ENCODE assay signal across 9 cellular contexts in genomic region chr1:108214641-108215465, GRCh38. TPM values are rescaled to one million over a fixed set of nuclear protein-coding genes. Genes with fewer than 3 reads are reported as not detected.
DNase-seq lines count a peak whose midpoint lies in the region; ATAC-seq, FAIRE-seq and TF ChIP-seq lines count a peak whose summit lies in the region.
"Not testable (repeated sequence)": the region's sequence is repeated elsewhere in the genome, so short reads cannot be mapped to it uniquely, and the experiment has no call there.
"Had no signal": no experiment of that assay in that cellular context is flagged by ENCODE, and none has a peak within 500 bp of the region (broad histone marks: within the 10 kb centered on the region; RNA-seq: fewer than 3 reads in every experiment).

No MANE protein-coding gene starts in this region.

- H3K27ac Mint-ChIP-seq in naive thymus-derived CD8-positive, alpha-beta T cell, result not testable (repeated sequence)

- TF ChIP-seq RAD21 in A549 (conservative IDR thresholded peaks at IDR 0.05 in 1 of 2, IDR thresholded peaks at IDR 0.05 in 1 of 2), result peak; percentile 61 to 64

- not testable (repeated sequence) for H4K20me1 ChIP-seq in PC-3 (ENCODE audit: low read length)

- not testable (repeated sequence) for H3K36me3 Mint-ChIP-seq in naive thymus-derived CD8-positive, alpha-beta T cell

- H3K4me1 ChIP-seq in A549 (peaks cover 12% of the 10 kb centered on the region), PC-3 (ENCODE audit: insufficient read depth, low read length) (peaks cover 23% of the 10 kb centered on the region)
- not testable (repeated sequence) for H3K4me1 ChIP-seq in HEK293 (ENCODE audit: control insufficient read depth, insufficient read depth, low read length)

- H3K27me3 Mint-ChIP-seq in naive thymus-derived CD8-positive, alpha-beta T cell, result peaks cover 3 to 32% (median 12%) of the 10 kb centered on the region in 5 donors

- TF ChIP-seq POLR2A in A549 (IDR thresholded peaks at IDR 0.05; ENCODE audit: low read length), result not testable (repeated sequence)

- H2AFZ ChIP-seq in PC-3 (ENCODE audit: low read length), result not testable (repeated sequence)

- H3K4me3 Mint-ChIP-seq in naive thymus-derived CD8-positive, alpha-beta T cell, result not testable (repeated sequence)

- not testable (repeated sequence) for H3K4me1 Mint-ChIP-seq in naive thymus-derived CD8-positive, alpha-beta T cell

- H3K9me2 ChIP-seq in PC-3 (replicated peaks; ENCODE audit: low read length), result not testable (repeated sequence)

- H3K9me3 ChIP-seq in A549; HEK293 (ENCODE audit: control insufficient read depth, insufficient read depth, low read depth, low read length); PC-3 (ENCODE audit: low read length): not testable (repeated sequence)

- POLR2A ChIA-PET in A549 (lab: Yijun Ruan, JAX); HEK293 (lab: Yijun Ruan, JAX); PC-3 (lab: Charles Lee; ENCODE audit: unreplicated experiment): not testable (repeated sequence)
- POLR2A ChIA-PET in naive thymus-derived CD8-positive, alpha-beta T cell (lab: Charles Lee), result interaction anchor here (0.7 kb wide), 1 partner anchor 429 kb away, joined by 3 read pairs; no protein-coding TSS in a partner anchor

- intact Hi-C loops in PC-3 (cut with micrococcal nuclease), result not testable (repeated sequence)

- not testable (repeated sequence) for TF ChIP-seq EP300 in A549 (IDR thresholded peaks at IDR 0.05)

- not testable (repeated sequence) for H3F3A ChIP-seq in PC-3 (ENCODE audit: low read length, unreplicated experiment)

- CTCF ChIA-PET in A549 (lab: Yijun Ruan, JAX) (interaction anchor here (0.6 to 1.4 kb wide), 2 partner anchors 14 to 104 kb away, joined by 4 read pairs; partner anchors contain the start of gene SLC25A24), HEK293 (lab: Yijun Ruan, JAX) (interaction anchor here (0.7 to 1.2 kb wide), 2 partner anchors 346 to 429 kb away, joined by 3 to 8 read pairs; no protein-coding TSS in a partner anchor), PC-3 (lab: Charles Lee) (interaction anchor here (0.6 kb wide), 1 partner anchor 101 kb away, joined by 3 read pairs; no protein-coding TSS in a partner anchor)

- not testable (repeated sequence) for BruUV-seq in PC-3 (replicated peaks; lab: Mats Ljungman, UMichigan)

- H3K27me3 ChIP-seq in PC-3 (ENCODE audit: low read length), result not testable (repeated sequence)

- FAIRE-seq in A549 (lab: Jason Lieb, UNC), result peak; percentile 70

- not testable (repeated sequence) for H3K79me2 ChIP-seq in PC-3 (ENCODE audit: low read length)

- 3% methylated on average over 5 of the region's 5 CpGs for WGBS in A549 (ENCODE audit: missing lambda C conversion rate)

- not testable (repeated sequence) for H3K9me3 Mint-ChIP-seq in naive thymus-derived CD8-positive, alpha-beta T cell

- peak; percentile 59 for TF ChIP-seq CTCF in A549 (IDR thresholded peaks at IDR 0.05)
- TF ChIP-seq CTCF in GM10266 (IDR thresholded peaks at IDR 0.05; ENCODE audit: control insufficient read depth, insufficient read depth, low read depth, missing control alignments), result peak; percentile 56
- TF ChIP-seq CTCF in HEK293 (tag by site-specific recombination; IDR thresholded peaks at IDR 0.05), result 0 out of 2 replicates have a peak, but pooled peaks have one; percentile 15
- TF ChIP-seq CTCF in PC-3 (conservative IDR thresholded peaks at IDR 0.05; ENCODE audit: low read depth, low read length), result peak; percentile 66
- TF ChIP-seq CTCF in astrocyte of the cerebellum (IDR thresholded peaks at IDR 0.05; ENCODE audit: low read depth, low read length, missing control alignments), result peak; percentile 43
- peak; percentile 26 for TF ChIP-seq CTCF in foreskin fibroblast (IDR thresholded peaks at IDR 0.05; ENCODE audit: low read depth, low read length)

- H3K4me2 ChIP-seq in A549 (peak overlapping the region; percentile 48; the same call in 2 of the 3 replicates), PC-3 (ENCODE audit: low read length) (peak overlapping the region; percentile 69)

- DNase-seq in A549 (ENCODE audit: low read depth in 1 of 2, low spot score in 1 of 2) (peak in 1 of 2 experiments; percentile 16), NAMALWA (ENCODE audit: low spot score) (peak; percentile 37), PC-3 (peak; percentile 69)
- DNase-seq in GM10266 (ENCODE audit: extremely low spot score); astrocyte of the cerebellum (ENCODE audit: low read depth); foreskin fibroblast: not testable (repeated sequence)
- peak in 3 of 10 donors; percentile 32 to 41 (median 38) for DNase-seq in naive thymus-derived CD8-positive, alpha-beta T cell

- H3K9ac ChIP-seq in PC-3 (ENCODE audit: low read length), result peak overlapping the region; percentile 53

- H3K4me3 ChIP-seq in A549; HEK293 (ENCODE audit: low read depth, low read length); PC-3 (ENCODE audit: low read length); astrocyte of the cerebellum (ENCODE audit: low read depth, low read length); foreskin fibroblast (ENCODE audit: low read depth in 1 of 2, low read length in 2 of 2): not testable (repeated sequence)

- in situ Hi-C loops in astrocyte of the cerebellum (cut with HindIII; ENCODE audit: low sequenced_read_pairs), result not testable (repeated sequence)

- ATAC-seq in A549, result peak in 1 of 2 experiments; percentile 57; a peak in 3 of 6 replicates
- ATAC-seq in PC-3, result peak; percentile 42
- peak; percentile 73 for ATAC-seq in naive thymus-derived CD8-positive, alpha-beta T cell

- H3K36me3 ChIP-seq in HEK293 (ENCODE audit: control insufficient read depth in 2 of 2, insufficient read depth in 1 of 2, low read length in 2 of 2); PC-3 (ENCODE audit: low read depth, low read length): not testable (repeated sequence)

- H3K27ac ChIP-seq in A549; HEK293 (ENCODE audit: extremely low read depth, low read depth, low read length): not testable (repeated sequence)
- H3K27ac ChIP-seq in PC-3 (ENCODE audit: low read length), result peak overlapping the region; percentile 79

TF ChIP-seq in A549, 52 proteins besides CTCF, POLR2A, EP300 and RAD21:
- TF ChIP-seq SMC3 (IDR thresholded peaks at IDR 0.05), result peak; percentile 42; the same call in 2 of the 3 replicates

TF ChIP-seq in HEK293, 187 proteins besides CTCF, POLR2A, EP300 and RAD21:
- peak; percentile 61 for TF ChIP-seq PRDM1 (tag by site-specific recombination; IDR thresholded peaks at IDR 0.05)
- peak; percentile 71 for TF ChIP-seq ZNF654 (tag by site-specific recombination; IDR thresholded peaks at IDR 0.05; ENCODE audit: low read depth)

RNA-seq across cellular contexts. Expression of gene SLC25A24, which starts 14.7 kb away (rescaled TPM):
- polyA plus RNA-seq in A549 (2011; rRNA removed) (34.2 and 45.6 TPM in 2 replicates), A549 (2017; fragmentation: RNase III; extraction: RNeasy Plus Mini Kit Qiagen cat#74134 plus additional on column Dnase treatment) (24.1 to 25.5 TPM (median 25.3 TPM) in 3 replicates)
- polyA plus RNA-seq in A549 (2012; cell fraction: cytosol; rRNA removed), result 9.3 and 11.3 TPM in 2 replicates
- polyA plus RNA-seq in A549 (2012; cell fraction: nucleus; rRNA removed), result 5.1 and 6.6 TPM in 2 replicates
- polyA minus RNA-seq in A549 (2011; rRNA and poly(A)+ RNA removed), result 14.3 and 15.1 TPM in 2 replicates
- 30.3 and 33.4 TPM in 2 replicates for total RNA-seq in PC-3 (2014; rRNA removed)
- total RNA-seq in naive thymus-derived CD8-positive, alpha-beta T cell, result 10 to 100 TPM; 11.2 to 12.7 TPM
- polyA plus RNA-seq in naive thymus-derived CD8-positive, alpha-beta T cell, result 10 to 100 TPM in 1 of 3 donors, 1 to 10 TPM in 2; 6.4 to 10.2 (median 7.1) TPM

RNA-seq across cellular contexts. Expression of gene NBPF4, which starts 29.0 kb away (rescaled TPM):
- polyA plus RNA-seq in A549 (2011; rRNA removed) (0.37 and 0.56 TPM in 2 replicates), A549 (2017; fragmentation: RNase III; extraction: RNeasy Plus Mini Kit Qiagen cat#74134 plus additional on column Dnase treatment) (0.21 to 0.42 TPM (median 0.25 TPM) in 3 replicates)
- 0.03 TPM in 2 replicates for polyA plus RNA-seq in A549 (2012; cell fraction: cytosol; rRNA removed)
- 0.11 and 0.16 TPM in 2 replicates for polyA plus RNA-seq in A549 (2012; cell fraction: nucleus; rRNA removed)
- 0.24 and 0.25 TPM in 2 replicates for polyA minus RNA-seq in A549 (2011; rRNA and poly(A)+ RNA removed)
- total RNA-seq in PC-3 (2014; rRNA removed), result 0.07 TPM in 1 of 2 replicates, not detected in the other
- total RNA-seq in naive thymus-derived CD8-positive, alpha-beta T cell, result not detected
- not detected for polyA plus RNA-seq in naive thymus-derived CD8-positive, alpha-beta T cell
- total RNA-seq: left ventricle myocardium superior had no signal

Comparison
In these comparisons a context has a peak if more than half of its experiments do, and no peak if none do; other contexts are left out.
1. CTCF ChIP-seq: peak in every context shown above with its lines; median percentile 66 in PC-3; 59 in A549; 56 in GM10266; 43 in astrocyte of the cerebellum; 26 in foreskin fibroblast; 15 in HEK293.